Comparison of ENCODE assay signal across 35 cellular contexts in the genomic region with DNA sequence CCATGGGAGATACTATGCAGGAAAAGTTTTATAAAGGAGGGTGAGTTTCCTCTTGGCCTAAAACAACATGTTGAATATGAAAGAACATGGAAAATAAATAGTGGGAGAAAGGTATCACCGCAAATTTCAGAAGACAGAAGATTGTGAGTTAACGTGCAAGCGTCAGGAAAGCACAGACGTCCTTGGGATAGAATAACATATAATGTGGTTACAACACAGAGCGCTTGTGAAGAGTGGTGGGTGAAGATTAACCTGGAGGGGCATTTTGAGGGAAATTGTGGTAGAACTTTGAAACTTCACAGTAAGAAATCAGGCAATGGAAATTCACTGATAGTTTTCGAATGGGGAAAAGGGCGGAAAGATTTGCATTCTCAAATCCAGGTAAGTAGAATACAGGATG. TPM values are rescaled to one million over a fixed set of nuclear protein-coding genes. Genes with fewer than 3 reads are reported as not detected.
"Had no signal": no experiment of that assay in that cellular context is flagged by ENCODE, and none has a peak within 500 bp of the region (broad histone marks: within the 10 kb centered on the region; RNA-seq: fewer than 3 reads in every experiment).

No MANE protein-coding gene starts in this region.

- H3K9me3 ChIP-seq: adrenal gland, ascending aorta, body of pancreas, breast epithelium had no signal

- ATAC-seq: activated naive CD4-positive, alpha-beta T cell treated with anti-CD3 and anti-CD28 coated beads, Interleukin-2, amount 50 U/mL, for 72 hours; activated naive CD8-positive, alpha-beta T cell treated with anti-CD3 and anti-CD28 coated beads, Interleukin-2, amount 50 U/mL, for 24 hours; activated T-cell treated with anti-CD3 and anti-CD28 coated beads, Interleukin-2, amount 50 U/mL, for 4 hours; activated T-cell treated with anti-CD3 and anti-CD28 coated beads, Interleukin-2, amount 50 U/mL, for 72 hours; activated T-helper 17 cell treated with anti-CD3 and anti-CD28 coated beads, Interleukin-2, amount 50 U/mL, for 72 hours; body of pancreas had no signal

- H3K4me3 ChIP-seq: adrenal gland, ascending aorta, body of pancreas, breast epithelium, cardiac muscle cell had no signal

- DNase-seq: activated effector memory CD4-positive, alpha-beta T cell treated with anti-CD3 and anti-CD28 coated beads, Interleukin-2, amount 50 U/mL, for 16 hours; activated effector memory CD4-positive, alpha-beta T cell treated with Interleukin-2 at 50 U/mL for 16 hours; activated gamma-delta T cell; activated gamma-delta T cell treated with Interleukin-2 at 50 U/mL for 16 hours; activated naive CD4-positive, alpha-beta T cell; activated naive CD4-positive, alpha-beta T cell treated with anti-CD3 and anti-CD28 coated beads for 36 hours; activated naive CD4-positive, alpha-beta T cell treated with anti-CD3 and anti-CD28 coated beads, Interleukin-2, amount 10 ng/mL, durations not matched to agents 7 days and 5 days; activated naive CD4-positive, alpha-beta T cell treated with anti-CD3 and anti-CD28 coated beads, Interleukin-2, amount 50 U/mL, for 16 hours; activated naive CD4-positive, alpha-beta T cell treated with Interleukin-2 at 50 U/mL for 16 hours; activated naive CD8-positive, alpha-beta T cell treated with anti-CD3 and anti-CD28 coated beads for 36 hours; activated naive CD8-positive, alpha-beta T cell treated with anti-CD3 and anti-CD28 coated beads, Interleukin-2, amount 10 ng/mL, durations not matched to agents 7 days and 5 days; activated naive CD8-positive, alpha-beta T cell treated with anti-CD3 and anti-CD28 coated beads, Interleukin-2, amount 50 U/mL, for 24 hours; activated T-cell treated with anti-CD3 and anti-CD28 coated beads, Interleukin-2, amount 50 U/mL, for 24 hours; activated T-cell treated with anti-CD3 and anti-CD28 coated beads, Interleukin-2, amount 50 U/mL, for 4 hours; activated T-cell treated with anti-CD3 and anti-CD28 coated beads, Interleukin-2, amount 50 U/mL, for 48 hours; activated T-cell treated with anti-CD3 and anti-CD28 coated beads, Interleukin-2, amount 50 U/mL, for 72 hours; adrenal gland; amniotic stem cell; amygdala; anterior cingulate cortex; aorta; body of pancreas; brain microvascular endothelial cell; caudate nucleus; central memory CD4-positive, alpha-beta T cell; cerebellar nuclear complex had no signal

- H3K4me1 ChIP-seq: adrenal gland, ascending aorta, body of pancreas, breast epithelium had no signal

- FAIRE-seq: astrocyte, bronchial epithelial cell had no signal

- H3K27ac ChIP-seq: adrenal gland, ascending aorta, body of pancreas, brain microvascular endothelial cell, breast epithelium, cardiac muscle cell had no signal

- H3K36me3 ChIP-seq: adrenal gland, ascending aorta, brain microvascular endothelial cell, breast epithelium, cardiac muscle cell had no signal

- H3K27me3 ChIP-seq: adrenal gland, ascending aorta, body of pancreas, brain microvascular endothelial cell, breast epithelium, cardiac muscle cell had no signal

RNA-seq across cellular contexts. Expression of a gene that starts 47.3 kb away (rescaled TPM):
- total RNA-seq: activated naive CD4-positive, alpha-beta T cell treated with anti-CD3 and anti-CD28 coated beads for 36 hours; activated naive CD4-positive, alpha-beta T cell treated with anti-CD3 and anti-CD28 coated beads, Interleukin-2, amount 50 U/mL, for 72 hours; activated naive CD8-positive, alpha-beta T cell treated with anti-CD3 and anti-CD28 coated beads for 36 hours; activated naive CD8-positive, alpha-beta T cell treated with anti-CD3 and anti-CD28 coated beads, Interleukin-2, amount 10 ng/mL, durations not matched to agents 7 days and 5 days; activated T-cell treated with anti-CD3 and anti-CD28 coated beads, Interleukin-2, amount 50 U/mL, for 4 hours; activated T-helper 1 cell treated with anti-CD3 and anti-CD28 coated beads, Interleukin-12 subunit alpha, Interleukin-12 subunit beta, Interleukin-2, Interleukin-4 antibody, amounts not matched to agents 30 ng/mL and 10 ng/mL and 1 ng/mL, durations not matched to agents 14 hours and 24 hours and 36 hours; activated T-helper 17 cell treated with anti-CD3 and anti-CD28 coated beads, Interleukin-2, amount 50 U/mL, for 72 hours; activated T-helper 2 cell treated with anti-CD3 and anti-CD28 coated beads, Interferon-gamma antibody, Interleukin-2, Interleukin-4, amounts not matched to agents 10 μg/mL and 5 μg/mL and 100 μg/mL, durations not matched to agents 14 hours and 24 hours and 36 hours had no signal
